Comparison of ENCODE assay signal across 1 cellular context in the genomic region with DNA sequence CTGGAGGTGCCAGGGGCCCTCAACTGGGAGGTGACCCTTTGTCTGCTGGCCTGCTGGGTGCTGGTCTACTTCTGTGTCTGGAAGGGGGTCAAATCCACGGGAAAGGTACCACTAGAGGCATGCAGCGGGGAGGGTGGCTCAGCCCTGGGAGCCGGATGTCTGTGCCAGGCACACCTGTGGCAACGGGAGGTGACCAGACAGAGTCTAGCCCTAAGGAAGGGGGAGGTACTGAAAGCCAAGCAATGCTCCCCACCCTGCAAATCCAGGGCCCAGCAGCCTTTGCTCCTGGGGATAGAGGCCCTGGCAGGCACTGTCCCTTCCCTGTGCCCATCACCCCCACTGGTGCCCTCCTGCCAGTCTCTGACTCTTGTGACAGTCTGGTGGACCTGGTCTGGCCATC.
TF ChIP-seq lines count a peak whose summit lies in the region.

No MANE protein-coding gene starts in this region.

TF ChIP-seq in HepG2, 621 proteins besides CTCF, POLR2A, EP300 and RAD21:
- TF ChIP-seq ZNF343 (CRISPR knock-in tag; IDR thresholded peaks at IDR 0.05) (no peak), POLR2G (IDR thresholded peaks at IDR 0.05; ENCODE audit: low read depth, low read length) (peak; percentile 11; the same call in 1 of the 2 replicates), FOXO1 (CRISPR knock-in tag; IDR thresholded peaks at IDR 0.05) (no peak)
TF ChIP-seq in HepG2: peak in this region for 1.
